22 cellular contexts compared by ENCODE assay signal in the genomic region with DNA sequence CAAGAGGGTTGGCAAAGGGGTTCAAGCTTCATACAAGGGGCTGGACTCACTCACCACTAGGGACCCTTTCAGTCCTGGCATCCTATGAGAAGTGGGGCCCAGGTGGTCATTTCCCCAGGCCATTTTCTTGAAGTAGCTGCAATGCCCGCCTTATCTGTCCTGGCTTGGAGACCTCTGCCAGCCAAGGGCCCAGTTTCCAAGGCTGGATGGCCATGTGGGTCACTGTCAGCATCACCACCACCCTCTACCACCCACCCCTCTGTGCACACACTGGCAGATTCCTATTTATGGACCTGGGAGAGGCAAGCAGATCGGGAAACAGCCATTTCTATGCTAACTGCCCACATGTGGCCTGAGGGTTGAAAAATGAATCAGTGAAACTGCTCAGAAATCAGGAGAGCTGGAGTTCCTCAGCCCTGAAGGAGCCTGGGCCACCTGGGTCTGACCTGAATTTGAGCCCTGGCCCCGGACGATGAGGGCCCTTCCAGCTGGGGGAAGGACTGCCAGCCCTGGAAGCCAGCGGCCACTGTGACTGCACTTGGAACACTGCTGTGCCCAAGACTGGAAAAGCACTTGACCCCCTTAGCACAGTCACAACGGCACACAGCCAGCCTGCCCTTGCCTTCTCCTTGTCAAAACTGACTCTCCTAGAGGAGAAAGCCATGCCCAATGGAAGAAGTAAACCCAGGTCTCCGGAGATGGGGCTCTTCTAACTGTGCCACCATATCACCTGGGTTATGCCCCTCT.
"Had no signal": no experiment of that assay in that cellular context is flagged by ENCODE, and none has a peak within 500 bp of the region (broad histone marks: within the 10 kb centered on the region; RNA-seq: fewer than 3 reads in every experiment).

No MANE protein-coding gene starts in this region.

- H3K27me3 ChIP-seq: adrenal gland, ascending aorta, brain microvascular endothelial cell, neural progenitor cell had no signal

- H3K4me1 ChIP-seq: adrenal gland, ascending aorta, lower lobe of right lung, neural progenitor cell had no signal

- H3K27ac Mint-ChIP-seq: activated naive CD4-positive, alpha-beta T cell treated with anti-CD3 and anti-CD28 coated beads for 36 hours; activated naive CD8-positive, alpha-beta T cell treated with anti-CD3 and anti-CD28 coated beads for 36 hours; activated T-helper 1 cell treated with anti-CD3 and anti-CD28 coated beads, Interleukin-12 subunit alpha, Interleukin-12 subunit beta, Interleukin-2, Interleukin-4 antibody, amounts not matched to agents 30 ng/mL and 10 ng/mL and 1 ng/mL, durations not matched to agents 14 hours and 24 hours and 36 hours; natural killer cell; neural progenitor cell; T-helper 17 cell had no signal

- H3K4me1 Mint-ChIP-seq: activated naive CD8-positive, alpha-beta T cell treated with anti-CD3 and anti-CD28 coated beads for 36 hours; natural killer cell; T-helper 17 cell had no signal

- H2AFZ ChIP-seq: neural progenitor cell had no signal

- H3K36me3 Mint-ChIP-seq: activated naive CD8-positive, alpha-beta T cell treated with anti-CD3 and anti-CD28 coated beads for 36 hours; natural killer cell; neural progenitor cell had no signal

- H3K4me3 Mint-ChIP-seq: activated naive CD4-positive, alpha-beta T cell treated with anti-CD3 and anti-CD28 coated beads for 36 hours; activated naive CD8-positive, alpha-beta T cell treated with anti-CD3 and anti-CD28 coated beads for 36 hours; activated T-helper 1 cell treated with anti-CD3 and anti-CD28 coated beads, Interleukin-12 subunit alpha, Interleukin-12 subunit beta, Interleukin-2, Interleukin-4 antibody, amounts not matched to agents 30 ng/mL and 10 ng/mL and 1 ng/mL, durations not matched to agents 14 hours and 24 hours and 36 hours; natural killer cell; neural progenitor cell; T-helper 17 cell had no signal

- H3K9ac ChIP-seq: neural progenitor cell had no signal

- H3K9me3 ChIP-seq: adrenal gland, ascending aorta, lower lobe of right lung had no signal

- H3K36me3 ChIP-seq: adrenal gland, ascending aorta, brain microvascular endothelial cell, lower lobe of right lung, neural progenitor cell, WERI-Rb-1 had no signal

- DNase-seq: activated CD4-positive, alpha-beta T cell treated with anti-CD3 and anti-CD28 coated beads for 48 hours; activated CD4-positive, alpha-beta T cell treated with anti-CD3 and anti-CD28 coated beads, Interleukin-2, amount 50 U/mL, for 48 hours; activated CD8-positive, alpha-beta memory T cell treated with anti-CD3 and anti-CD28 coated beads for 24 hours; activated effector memory CD4-positive, alpha-beta T cell treated with anti-CD3 and anti-CD28 coated beads, Interleukin-2, amount 50 U/mL, for 16 hours; activated naive CD4-positive, alpha-beta T cell treated with anti-CD3 and anti-CD28 coated beads for 36 hours; activated naive CD8-positive, alpha-beta T cell treated with anti-CD3 and anti-CD28 coated beads for 36 hours; brain microvascular endothelial cell; cortex of kidney; glutamatergic neuron; left cardiac atrium; lower lobe of right lung; mesendoderm; natural killer cell; stimulated activated naive CD4-positive, alpha-beta T cell; T-helper 17 cell; T1000; WERI-Rb-1 had no signal

- H3K9me3 Mint-ChIP-seq: activated naive CD4-positive, alpha-beta T cell treated with anti-CD3 and anti-CD28 coated beads for 36 hours; activated naive CD8-positive, alpha-beta T cell treated with anti-CD3 and anti-CD28 coated beads for 36 hours; activated T-helper 1 cell treated with anti-CD3 and anti-CD28 coated beads, Interleukin-12 subunit alpha, Interleukin-12 subunit beta, Interleukin-2, Interleukin-4 antibody, amounts not matched to agents 30 ng/mL and 10 ng/mL and 1 ng/mL, durations not matched to agents 14 hours and 24 hours and 36 hours; natural killer cell; neural progenitor cell had no signal

- ATAC-seq: activated CD4-positive, CD25-positive, alpha-beta regulatory T cell treated with anti-CD3 and anti-CD28 coated beads, Interleukin-2, amount 50 U/mL, for 24 hours; lower lobe of right lung; natural killer cell; T-helper 17 cell had no signal

- H3K4me3 ChIP-seq: adrenal gland, ascending aorta, lower lobe of right lung, neural progenitor cell had no signal

- H3K4me2 ChIP-seq: neural progenitor cell had no signal

- H3K27ac ChIP-seq: adrenal gland, ascending aorta, brain microvascular endothelial cell, lower lobe of right lung, neural progenitor cell, WERI-Rb-1 had no signal
